23 cellular contexts compared by ENCODE assay signal in the genomic region with DNA sequence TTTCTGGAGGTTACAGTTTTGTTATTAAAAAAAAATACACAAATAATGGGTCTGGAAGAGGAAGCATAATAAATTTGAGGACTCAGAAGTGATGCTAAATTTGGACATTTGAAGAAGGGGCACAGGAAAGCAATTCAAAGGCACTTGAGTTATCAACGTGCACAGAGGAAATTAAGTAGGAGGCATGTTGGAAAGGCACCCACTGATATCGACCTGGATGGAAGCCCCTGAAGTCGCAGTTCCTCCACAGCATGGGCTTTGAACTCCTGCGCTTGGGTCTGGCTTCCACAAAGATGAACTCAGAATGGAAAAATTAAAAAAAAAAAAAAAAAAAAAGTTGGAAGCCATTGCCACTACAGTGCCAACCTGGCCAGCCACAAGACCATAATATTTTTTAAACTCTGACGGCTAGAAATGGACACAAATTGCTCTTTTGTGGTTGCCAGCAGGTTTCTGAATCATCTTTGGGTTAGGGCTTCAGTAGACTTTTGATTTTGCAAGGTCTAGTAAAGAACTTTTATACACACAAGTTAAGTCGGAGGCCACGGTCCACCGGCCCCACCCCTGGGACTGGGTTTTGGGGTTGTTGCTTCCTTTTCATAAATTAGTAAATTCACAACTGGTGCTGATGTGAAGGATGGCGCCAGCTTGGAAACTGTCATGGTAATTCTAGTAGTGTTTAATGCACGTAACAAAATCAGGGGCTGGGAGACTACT. TPM values are rescaled to one million over a fixed set of nuclear protein-coding genes. Genes with fewer than 3 reads are reported as not detected.
DNase-seq lines count a peak whose midpoint lies in the region; ATAC-seq and TF ChIP-seq lines count a peak whose summit lies in the region.
"Had no signal": no experiment of that assay in that cellular context is flagged by ENCODE, and none has a peak within 500 bp of the region (broad histone marks: within the 10 kb centered on the region; RNA-seq: fewer than 3 reads in every experiment).

No MANE protein-coding gene starts in this region.

- H3K36me3 ChIP-seq in BLaER1 treated with 17β-estradiol and CSF1 and Interleukin-3, amounts not matched to agents 10 nM and 100 nM, result peaks cover 0 to 5% (median 0%) of the 10 kb centered on the region in 11 experiments; a peak in 1 of 22 replicates
- H3K36me3 ChIP-seq: BE2C had no signal

- peak overlapping the region in 4 of 11 experiments; percentile 16 to 48 (median 30); a peak in 4 of 22 replicates for H3K9ac ChIP-seq in BLaER1 treated with 17β-estradiol and CSF1 and Interleukin-3, amounts not matched to agents 10 nM and 100 nM
- H3K9ac ChIP-seq: GM23248 had no signal

- H3K4me3 ChIP-seq in BLaER1 treated with 17β-estradiol and CSF1 and Interleukin-3, amounts not matched to agents 10 nM and 100 nM, result peak overlapping the region in 2 of 10 experiments; percentile 3 to 29; a peak in 4 of 20 replicates
- H3K4me3 ChIP-seq: GM12878, GM23248 had no signal

- CTCF ChIA-PET in activated CD4-positive, alpha-beta memory T cell treated with anti-CD3 and anti-CD28 coated beads, Interleukin-2, amount 10 ng/mL, durations not matched to agents 7 days and 5 days (lab: Charles Lee), result interaction anchor here (0.7 to 0.9 kb wide), 2 partner anchors 40 to 79 kb away, joined by 3 read pairs; no protein-coding TSS in a partner anchor
- CTCF ChIA-PET in activated CD4-positive, alpha-beta memory T cell treated with anti-CD3 and anti-CD28 coated beads for 36 hours (lab: Charles Lee), result no interaction called here

- intact Hi-C loops in activated CD4-positive, alpha-beta memory T cell treated with anti-CD3 and anti-CD28 coated beads for 36 hours (cut with micrococcal nuclease), result no loop called here

- TF ChIP-seq CTCF in endothelial cell (IDR thresholded peaks at IDR 0.05; ENCODE audit: unreplicated experiment), result no peak

- no peaks in the 10 kb centered on the region for H3K27me3 ChIP-seq in BLaER1 treated with 17β-estradiol and CSF1 and Interleukin-3, amounts not matched to agents 10 nM and 100 nM
- H3K27me3 ChIP-seq: BE2C had no signal

- DNase-seq in activated CD4-positive, alpha-beta memory T cell treated with anti-CD3 and anti-CD28 coated beads, Interleukin-2, amount 10 ng/mL, durations not matched to agents 7 days and 5 days, result no peak
- DNase-seq in activated CD4-positive, alpha-beta memory T cell treated with anti-CD3 and anti-CD28 coated beads for 36 hours, result no peak
- peak; percentile 56 for DNase-seq in MV-4-11 (lab: John Stamatoyannopoulos, UW)
- no peak for DNase-seq in endothelial cell (ENCODE audit: low spot score)
- no peak for DNase-seq in left lobe of liver (ENCODE audit: low spot score)
- no peak for DNase-seq in activated naive CD8-positive, alpha-beta T cell treated with anti-CD3 and anti-CD28 coated beads, Interleukin-2, amount 50 U/mL, for 24 hours
- no peak for DNase-seq in iPS-NIHi11 (ENCODE audit: low spot score)
- DNase-seq: BE2C; CD8-positive, alpha-beta memory T cell; DND-41; GM23248; HCEC 1CT; IMR-90; Karpas-422; NCI-H1105; NCI-H1694 treated with DMSO at 0.1 percent for 48 hours; NCI-H2107; NCI-H2227 treated with DMSO at 0.1 percent for 48 hours; NCI-H524; SIG-M5 had no signal

- ATAC-seq in left lobe of liver, result no peak
- no peak for ATAC-seq in activated naive CD8-positive, alpha-beta T cell treated with anti-CD3 and anti-CD28 coated beads, Interleukin-2, amount 50 U/mL, for 24 hours
- ATAC-seq: GM12878 had no signal

- H3K27ac ChIP-seq in BLaER1 treated with 17β-estradiol and CSF1 and Interleukin-3, amounts not matched to agents 10 nM and 100 nM, result peak overlapping the region in 7 of 11 experiments; percentile 5 to 70 (median 54); a peak in 11 of 22 replicates
- H3K27ac ChIP-seq: 22Rv1, GM23248 had no signal

- H3K4me2 ChIP-seq in BLaER1 treated with 17β-estradiol and CSF1 and Interleukin-3, amounts not matched to agents 10 nM and 100 nM, result peak overlapping the region; percentile 49 to 91 (median 85); a peak in 21 of 22 replicates

- peaks cover 70% of the 10 kb centered on the region for H3K27me3 Mint-ChIP-seq in activated CD4-positive, alpha-beta memory T cell treated with anti-CD3 and anti-CD28 coated beads, Interleukin-2, amount 10 ng/mL, durations not matched to agents 7 days and 5 days
- H3K27me3 Mint-ChIP-seq in activated CD4-positive, alpha-beta memory T cell treated with anti-CD3 and anti-CD28 coated beads for 36 hours, result peaks cover 61% of the 10 kb centered on the region
- peaks cover 32% of the 10 kb centered on the region for H3K27me3 Mint-ChIP-seq in endothelial cell (ENCODE audit: unreplicated experiment)
- H3K27me3 Mint-ChIP-seq in activated naive CD8-positive, alpha-beta T cell treated with anti-CD3 and anti-CD28 coated beads, Interleukin-2, amount 50 U/mL, for 24 hours, result peaks cover 79% of the 10 kb centered on the region

- H3K36me3 Mint-ChIP-seq in activated CD4-positive, alpha-beta memory T cell treated with anti-CD3 and anti-CD28 coated beads, Interleukin-2, amount 10 ng/mL, durations not matched to agents 7 days and 5 days (ENCODE audit: low read depth), result peaks cover 4% of the 10 kb centered on the region
- no peaks in the 10 kb centered on the region for H3K36me3 Mint-ChIP-seq in activated CD4-positive, alpha-beta memory T cell treated with anti-CD3 and anti-CD28 coated beads for 36 hours
- H3K36me3 Mint-ChIP-seq in endothelial cell (ENCODE audit: low read depth, unreplicated experiment), result peaks cover 81% of the 10 kb centered on the region
- no peaks in the 10 kb centered on the region for H3K36me3 Mint-ChIP-seq in activated naive CD8-positive, alpha-beta T cell treated with anti-CD3 and anti-CD28 coated beads, Interleukin-2, amount 50 U/mL, for 24 hours (ENCODE audit: low read depth)
- H3K36me3 Mint-ChIP-seq: CD8-positive, alpha-beta memory T cell had no signal

- no peaks in the 10 kb centered on the region for H3K9me3 ChIP-seq in BLaER1 treated with 17β-estradiol and CSF1 and Interleukin-3, amounts not matched to agents 10 nM and 100 nM (replicated peaks in 1 of 11)
- H3K9me3 ChIP-seq: BE2C had no signal

- peaks cover 37% of the 10 kb centered on the region for H3K4me1 Mint-ChIP-seq in activated CD4-positive, alpha-beta memory T cell treated with anti-CD3 and anti-CD28 coated beads, Interleukin-2, amount 10 ng/mL, durations not matched to agents 7 days and 5 days
- peaks cover 2% of the 10 kb centered on the region for H3K4me1 Mint-ChIP-seq in activated CD4-positive, alpha-beta memory T cell treated with anti-CD3 and anti-CD28 coated beads for 36 hours (ENCODE audit: low read depth)
- H3K4me1 Mint-ChIP-seq in endothelial cell (ENCODE audit: unreplicated experiment), result peaks cover 78% of the 10 kb centered on the region
- H3K4me1 Mint-ChIP-seq in activated naive CD8-positive, alpha-beta T cell treated with anti-CD3 and anti-CD28 coated beads, Interleukin-2, amount 50 U/mL, for 24 hours, result no peaks in the 10 kb centered on the region

- H4K20me1 ChIP-seq in BLaER1 treated with 17β-estradiol and CSF1 and Interleukin-3, amounts not matched to agents 10 nM and 100 nM, result no peaks in the 10 kb centered on the region

- POLR2A ChIA-PET in activated CD4-positive, alpha-beta memory T cell treated with anti-CD3 and anti-CD28 coated beads, Interleukin-2, amount 10 ng/mL, durations not matched to agents 7 days and 5 days (lab: Charles Lee), result interaction anchor here (3.3 kb wide), 1 partner anchor 10 kb away, joined by 16 read pairs; no protein-coding TSS in a partner anchor
- POLR2A ChIA-PET in activated CD4-positive, alpha-beta memory T cell treated with anti-CD3 and anti-CD28 coated beads for 36 hours (lab: Charles Lee), result no interaction called here

- H3K4me3 Mint-ChIP-seq in activated CD4-positive, alpha-beta memory T cell treated with anti-CD3 and anti-CD28 coated beads, Interleukin-2, amount 10 ng/mL, durations not matched to agents 7 days and 5 days, result no peak overlapping the region
- H3K4me3 Mint-ChIP-seq in activated CD4-positive, alpha-beta memory T cell treated with anti-CD3 and anti-CD28 coated beads for 36 hours, result no peak overlapping the region
- peak overlapping the region; percentile 82 for H3K4me3 Mint-ChIP-seq in endothelial cell (ENCODE audit: unreplicated experiment)
- H3K4me3 Mint-ChIP-seq in activated naive CD8-positive, alpha-beta T cell treated with anti-CD3 and anti-CD28 coated beads, Interleukin-2, amount 50 U/mL, for 24 hours, result no peak overlapping the region
- H3K4me3 Mint-ChIP-seq: CD8-positive, alpha-beta memory T cell had no signal

- peak overlapping the region; percentile 13 for H3K27ac Mint-ChIP-seq in activated CD4-positive, alpha-beta memory T cell treated with anti-CD3 and anti-CD28 coated beads, Interleukin-2, amount 10 ng/mL, durations not matched to agents 7 days and 5 days
- no peak overlapping the region for H3K27ac Mint-ChIP-seq in activated CD4-positive, alpha-beta memory T cell treated with anti-CD3 and anti-CD28 coated beads for 36 hours
- peak overlapping the region; percentile 74 for H3K27ac Mint-ChIP-seq in endothelial cell (ENCODE audit: unreplicated experiment)
- H3K27ac Mint-ChIP-seq in activated naive CD8-positive, alpha-beta T cell treated with anti-CD3 and anti-CD28 coated beads, Interleukin-2, amount 50 U/mL, for 24 hours, result no peak overlapping the region

- peaks cover 60 to 100% (median 100%) of the 10 kb centered on the region in 10 experiments for H3K4me1 ChIP-seq in BLaER1 treated with 17β-estradiol and CSF1 and Interleukin-3, amounts not matched to agents 10 nM and 100 nM
- H3K4me1 ChIP-seq: BE2C had no signal

- no peaks in the 10 kb centered on the region for H3K9me3 Mint-ChIP-seq in activated CD4-positive, alpha-beta memory T cell treated with anti-CD3 and anti-CD28 coated beads, Interleukin-2, amount 10 ng/mL, durations not matched to agents 7 days and 5 days
- H3K9me3 Mint-ChIP-seq in activated CD4-positive, alpha-beta memory T cell treated with anti-CD3 and anti-CD28 coated beads for 36 hours, result no peaks in the 10 kb centered on the region
- H3K9me3 Mint-ChIP-seq in endothelial cell (ENCODE audit: unreplicated experiment), result no peaks in the 10 kb centered on the region
- no peaks in the 10 kb centered on the region for H3K9me3 Mint-ChIP-seq in activated naive CD8-positive, alpha-beta T cell treated with anti-CD3 and anti-CD28 coated beads, Interleukin-2, amount 50 U/mL, for 24 hours
- H3K9me3 Mint-ChIP-seq: CD8-positive, alpha-beta memory T cell had no signal

RNA-seq across cellular contexts. Expression of gene JCAD, which starts 21.6 kb away (rescaled TPM):
- 1 to 10 TPM in 1 of 2 experiments, under 1 TPM in 1; 0.68 to 1.0 TPM for total RNA-seq in activated CD4-positive, alpha-beta memory T cell treated with anti-CD3 and anti-CD28 coated beads, Interleukin-2, amount 10 ng/mL, durations not matched to agents 7 days and 5 days
- under 1 TPM in 1 of 2 experiments, not detected in 1; 0.05 TPM for total RNA-seq in activated CD4-positive, alpha-beta memory T cell treated with anti-CD3 and anti-CD28 coated beads for 36 hours
- total RNA-seq in endothelial cell (ENCODE audit: unreplicated experiment) (234 TPM), left lobe of liver (4.2 TPM)

Comparison
In these comparisons a context has a peak if more than half of its experiments do, and no peak if none do; other contexts are left out.
1. H3K27ac Mint-ChIP-seq: peak in activated CD4-positive, alpha-beta memory T cell treated with anti-CD3 and anti-CD28 coated beads, Interleukin-2, amount 10 ng/mL, durations not matched to agents 7 days and 5 days (single experiment) and endothelial cell (single experiment); none in activated CD4-positive, alpha-beta memory T cell treated with anti-CD3 and anti-CD28 coated beads for 36 hours (single experiment) and activated naive CD8-positive, alpha-beta T cell treated with anti-CD3 and anti-CD28 coated beads, Interleukin-2, amount 50 U/mL, for 24 hours (single experiment).
2. RNA of gene JCAD, which starts 21.6 kb away (total RNA-seq): 234 TPM in endothelial cell (single experiment); 4.2 TPM in left lobe of liver (single experiment), 0.68 to 1.0 TPM in activated CD4-positive, alpha-beta memory T cell treated with anti-CD3 and anti-CD28 coated beads, Interleukin-2, amount 10 ng/mL, durations not matched to agents 7 days and 5 days and 0.05 TPM in activated CD4-positive, alpha-beta memory T cell treated with anti-CD3 and anti-CD28 coated beads for 36 hours; every median in the first group is over 10 times any median in the second.